8 cellular contexts compared by ENCODE assay signal in the genomic region with DNA sequence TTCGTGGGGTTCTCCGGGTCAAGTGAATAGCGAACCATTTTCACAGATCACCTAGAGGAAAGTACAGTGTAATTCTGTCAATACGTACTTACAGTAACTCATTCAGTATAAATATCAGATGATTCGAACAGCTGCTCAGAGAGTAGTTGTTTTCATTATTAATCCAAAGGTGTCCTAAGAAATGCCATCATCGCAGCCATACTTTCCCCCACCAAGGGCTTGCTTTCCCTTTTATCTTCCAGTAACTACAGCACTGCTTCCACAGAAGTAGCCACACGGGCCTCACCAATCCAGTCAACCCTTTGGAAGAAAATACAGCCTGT. TPM values are rescaled to one million over a fixed set of nuclear protein-coding genes. Genes with fewer than 3 reads are reported as not detected.
DNase-seq lines count a peak whose midpoint lies in the region; ATAC-seq and TF ChIP-seq lines count a peak whose summit lies in the region.

No MANE protein-coding gene starts in this region.

- H3K27me3 ChIP-seq in cardiac muscle cell (no peaks in the 10 kb centered on the region), body of pancreas (no peaks in the 10 kb centered on the region), uterus (no peaks in the 10 kb centered on the region)

- H3K27ac ChIP-seq in cardiac muscle cell (peak overlapping the region; percentile 90), body of pancreas (peak overlapping the region; percentile 76 to 94 (median 92)), mesodermal cell (ENCODE audit: low read depth, low read length, severe bottlenecking) (peak overlapping the region; percentile 91), uterus (peak overlapping the region; percentile 83 to 89)

- H3K36me3 ChIP-seq in cardiac muscle cell (peaks cover 30% of the 10 kb centered on the region), body of pancreas (replicated peaks in 1 of 2; ENCODE audit: insufficient read depth in 1 of 2, low read depth in 2 of 2) (peaks cover 3 to 6% of the 10 kb centered on the region in 2 donors), mesodermal cell (ENCODE audit: control insufficient read depth, insufficient read depth, low read length) (peaks cover 42% of the 10 kb centered on the region), uterus (no peaks in the 10 kb centered on the region)

- H3K9me3 ChIP-seq in cardiac muscle cell (ENCODE audit: low read depth) (no peaks in the 10 kb centered on the region), body of pancreas (no peaks in the 10 kb centered on the region), mesodermal cell (ENCODE audit: control insufficient read depth, low read length) (no peaks in the 10 kb centered on the region), uterus (no peaks in the 10 kb centered on the region)

- TF ChIP-seq CTCF in cardiac muscle cell (IDR thresholded peaks at IDR 0.05; ENCODE audit: low read depth, low read length), result no peak
- TF ChIP-seq CTCF in body of pancreas (IDR thresholded peaks at IDR 0.05), result no peak
- no peak for TF ChIP-seq CTCF in uterus (IDR thresholded peaks at IDR 0.05)

- no peak for ATAC-seq in left cardiac atrium
- ATAC-seq in body of pancreas, result no peak

- DNase-seq in cardiac muscle cell (ENCODE audit: low read depth in 1 of 2, low spot score in 1 of 2) (no peak), left cardiac atrium (no peak), body of pancreas (no peak), uterus (no peak), ACHN (no peak), NCI-H1930 (lab: John Stamatoyannopoulos, UW) (no peak), head of caudate nucleus (no peak)

- H3K4me3 ChIP-seq in cardiac muscle cell, result peak overlapping the region; percentile 59
- peak overlapping the region; percentile 72 to 81 for H3K4me3 ChIP-seq in body of pancreas
- peak overlapping the region; percentile 91 for H3K4me3 ChIP-seq in mesodermal cell (ENCODE audit: extremely low read depth, insufficient read depth, low read length, poor library complexity, severe bottlenecking)
- peak overlapping the region; percentile 52 to 63 for H3K4me3 ChIP-seq in uterus

- WGBS in body of pancreas, 2 donors, result 7 to 15% methylated on average over 7 of the region's 7 CpGs
- WGBS in mesodermal cell (ENCODE audit: insufficient coverage in 2 of 2), 2 experiments, result 0 to 12% methylated on average over 1 to 5 of the region's 7 CpGs

- TF ChIP-seq POLR2A in body of pancreas (IDR thresholded peaks at IDR 0.05) (no peak), uterus (IDR thresholded peaks at IDR 0.05) (no peak)

- intact Hi-C loops in left cardiac atrium (cut with DNase I), result no loop called here
- intact Hi-C loops in body of pancreas (cut with DNase I), result no loop called here
- intact Hi-C loops in uterus (cut with DNase I; ENCODE audit: low total_unique reads), result no loop called here
- intact Hi-C loops in head of caudate nucleus (cut with DNase I), result loop anchor here (10.0 kb wide), 1 partner anchor 783 kb away; no protein-coding TSS in a partner anchor

- peaks cover 20% of the 10 kb centered on the region for H3K4me1 ChIP-seq in cardiac muscle cell (ENCODE audit: low read depth)
- H3K4me1 ChIP-seq in body of pancreas, result peaks cover 37% of the 10 kb centered on the region
- H3K4me1 ChIP-seq in mesodermal cell (ENCODE audit: control insufficient read depth, insufficient read depth, low read length, poor library complexity, severe bottlenecking), result peaks cover 23% of the 10 kb centered on the region
- H3K4me1 ChIP-seq in uterus, result no peaks in the 10 kb centered on the region

- in situ Hi-C loops in ACHN (cut with HindIII; ENCODE audit: low pct_ligation_motif_present, low pct_unique_long_range_greater_than_20kb, low sequenced_read_pairs), result no loop called here

RNA-seq across cellular contexts. Expression of gene RPL17, which starts 0.8 kb away (rescaled TPM):
- 1,792 and 1,922 TPM in 2 replicates for total RNA-seq in cardiac muscle cell
- polyA plus RNA-seq in cardiac muscle cell, result 737 and 809 TPM in 2 replicates
- 1,000 to 10,000 TPM in 1 of 2 donors, 100 to 1,000 TPM in 1; 969 to 1,007 TPM for total RNA-seq in left cardiac atrium
- total RNA-seq in body of pancreas, result 1,000 to 10,000 TPM; 1,760 to 2,564 TPM
- polyA plus RNA-seq in mesodermal cell (2013, experiment 1 of 2), result 2,750 TPM
- polyA plus RNA-seq in mesodermal cell (2013, experiment 2 of 2), result 2,934 TPM
- total RNA-seq in uterus, result 1,000 to 10,000 TPM; 1,523 to 4,253 (median 3,121) TPM

RNA-seq across cellular contexts. Expression of gene C18orf32, which starts 4.5 kb away (rescaled TPM):
- total RNA-seq in cardiac muscle cell (22.5 and 40.0 TPM in 2 replicates), left cardiac atrium (10 to 100 TPM; 50.4 to 55.5 TPM), body of pancreas (10 to 100 TPM; 19.7 to 22.4 TPM), uterus (10 to 100 TPM; 20.7 to 42.6 (median 31.9) TPM)
- polyA plus RNA-seq in cardiac muscle cell, result 97.6 and 109 TPM in 2 replicates
- 37.7 TPM for polyA plus RNA-seq in mesodermal cell (2013, experiment 1 of 2)
- 45.8 TPM for polyA plus RNA-seq in mesodermal cell (2013, experiment 2 of 2)

RNA-seq across cellular contexts. Expression of gene DYM, which starts 31.1 kb away (rescaled TPM):
- 90.2 and 189 TPM in 2 replicates for total RNA-seq in cardiac muscle cell
- 43.6 and 52.3 TPM in 2 replicates for polyA plus RNA-seq in cardiac muscle cell
- 10 to 100 TPM; 36.2 to 50.0 TPM for total RNA-seq in left cardiac atrium
- total RNA-seq in body of pancreas, result 100 to 1,000 TPM in 1 of 2 donors, 10 to 100 TPM in 1; 59.1 to 115 TPM
- 70.7 TPM for polyA plus RNA-seq in mesodermal cell (2013, experiment 1 of 2)
- 61.1 TPM for polyA plus RNA-seq in mesodermal cell (2013, experiment 2 of 2)
- total RNA-seq in uterus, result 100 to 1,000 TPM in 3 of 4 donors, 10 to 100 TPM in 1; 52.3 to 182 (median 127) TPM
